1 cellular context compared by ENCODE assay signal in genomic region chr16:2267913-2268666, GRCh38.
TF ChIP-seq lines count a peak whose summit lies in the region.

RNPS1 (minus strand) TSS chr16:2268126; CDS start chr16:2264643, 3,483 bp downstream.

TF ChIP-seq in HCT116, 20 proteins besides CTCF, POLR2A, EP300 and RAD21 (continued from another document):
- TF ChIP-seq, protein P1, sequence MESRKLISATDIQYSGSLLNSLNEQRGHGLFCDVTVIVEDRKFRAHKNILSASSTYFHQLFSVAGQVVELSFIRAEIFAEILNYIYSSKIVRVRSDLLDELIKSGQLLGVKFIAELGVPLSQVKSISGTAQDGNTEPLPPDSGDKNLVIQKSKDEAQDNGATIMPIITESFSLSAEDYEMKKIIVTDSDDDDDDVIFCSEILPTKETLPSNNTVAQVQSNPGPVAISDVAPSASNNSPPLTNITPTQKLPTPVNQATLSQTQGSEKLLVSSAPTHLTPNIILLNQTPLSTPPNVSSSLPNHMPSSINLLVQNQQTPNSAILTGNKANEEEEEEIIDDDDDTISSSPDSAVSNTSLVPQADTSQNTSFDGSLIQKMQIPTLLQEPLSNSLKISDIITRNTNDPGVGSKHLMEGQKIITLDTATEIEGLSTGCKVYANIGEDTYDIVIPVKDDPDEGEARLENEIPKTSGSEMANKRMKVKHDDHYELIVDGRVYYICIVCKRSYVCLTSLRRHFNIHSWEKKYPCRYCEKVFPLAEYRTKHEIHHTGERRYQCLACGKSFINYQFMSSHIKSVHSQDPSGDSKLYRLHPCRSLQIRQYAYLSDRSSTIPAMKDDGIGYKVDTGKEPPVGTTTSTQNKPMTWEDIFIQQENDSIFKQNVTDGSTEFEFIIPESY (IDR thresholded peaks at IDR 0.05; ENCODE audit: extremely low read depth, insufficient replicate concordance, low read length): no peak
- TF ChIP-seq ATF3 (IDR thresholded peaks at IDR 0.05) (no peak), MAX (IDR thresholded peaks at IDR 0.05) (peak; percentile 98), TCF7L2 (IDR thresholded peaks at IDR 0.05; ENCODE audit: borderline replicate concordance, extremely low read depth, insufficient read depth, insufficient read length) (peak; percentile 79), SIN3A (IDR thresholded peaks at IDR 0.05; ENCODE audit: low read depth) (peak; percentile 76; the same call in 1 of the 2 replicates), FOSL1 (IDR thresholded peaks at IDR 0.05; ENCODE audit: low read depth) (no peak), POLR2AphosphoS5 (IDR thresholded peaks at IDR 0.05; ENCODE audit: low read depth, low read length) (peak; percentile 89), YY1 (IDR thresholded peaks at IDR 0.05; ENCODE audit: extremely low read depth, insufficient replicate concordance, low read depth, low read length) (peak; percentile 69), SP1 (IDR thresholded peaks at IDR 0.05; ENCODE audit: low read depth) (peak; percentile 95), JUND (IDR thresholded peaks at IDR 0.05) (no peak), SRF (IDR thresholded peaks at IDR 0.05; ENCODE audit: low read depth) (peak; percentile 93), EGR1 (IDR thresholded peaks at IDR 0.05; ENCODE audit: low read depth) (no peak)
- TF ChIP-seq, protein P2, sequence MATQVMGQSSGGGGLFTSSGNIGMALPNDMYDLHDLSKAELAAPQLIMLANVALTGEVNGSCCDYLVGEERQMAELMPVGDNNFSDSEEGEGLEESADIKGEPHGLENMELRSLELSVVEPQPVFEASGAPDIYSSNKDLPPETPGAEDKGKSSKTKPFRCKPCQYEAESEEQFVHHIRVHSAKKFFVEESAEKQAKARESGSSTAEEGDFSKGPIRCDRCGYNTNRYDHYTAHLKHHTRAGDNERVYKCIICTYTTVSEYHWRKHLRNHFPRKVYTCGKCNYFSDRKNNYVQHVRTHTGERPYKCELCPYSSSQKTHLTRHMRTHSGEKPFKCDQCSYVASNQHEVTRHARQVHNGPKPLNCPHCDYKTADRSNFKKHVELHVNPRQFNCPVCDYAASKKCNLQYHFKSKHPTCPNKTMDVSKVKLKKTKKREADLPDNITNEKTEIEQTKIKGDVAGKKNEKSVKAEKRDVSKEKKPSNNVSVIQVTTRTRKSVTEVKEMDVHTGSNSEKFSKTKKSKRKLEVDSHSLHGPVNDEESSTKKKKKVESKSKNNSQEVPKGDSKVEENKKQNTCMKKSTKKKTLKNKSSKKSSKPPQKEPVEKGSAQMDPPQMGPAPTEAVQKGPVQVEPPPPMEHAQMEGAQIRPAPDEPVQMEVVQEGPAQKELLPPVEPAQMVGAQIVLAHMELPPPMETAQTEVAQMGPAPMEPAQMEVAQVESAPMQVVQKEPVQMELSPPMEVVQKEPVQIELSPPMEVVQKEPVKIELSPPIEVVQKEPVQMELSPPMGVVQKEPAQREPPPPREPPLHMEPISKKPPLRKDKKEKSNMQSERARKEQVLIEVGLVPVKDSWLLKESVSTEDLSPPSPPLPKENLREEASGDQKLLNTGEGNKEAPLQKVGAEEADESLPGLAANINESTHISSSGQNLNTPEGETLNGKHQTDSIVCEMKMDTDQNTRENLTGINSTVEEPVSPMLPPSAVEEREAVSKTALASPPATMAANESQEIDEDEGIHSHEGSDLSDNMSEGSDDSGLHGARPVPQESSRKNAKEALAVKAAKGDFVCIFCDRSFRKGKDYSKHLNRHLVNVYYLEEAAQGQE (IDR thresholded peaks at IDR 0.05; ENCODE audit: low read depth): no peak
